In genomic region chr21:42787613-42788012, GRCh38 we compare ENCODE assay signal across 33 cellular contexts.
"Had no signal": no experiment of that assay in that cellular context is flagged by ENCODE, and none has a peak within 500 bp of the region (broad histone marks: within the 10 kb centered on the region; RNA-seq: fewer than 3 reads in every experiment).

No MANE protein-coding gene starts in this region.

- H3K4me3 ChIP-seq: adrenal gland, cardiac muscle cell had no signal

- H3K4me3 Mint-ChIP-seq: activated B cell treated with CpG ODN at 0.5 μM for 24 hours; activated CD4-positive, alpha-beta memory T cell treated with anti-CD3 and anti-CD28 coated beads for 36 hours; activated CD4-positive, alpha-beta T cell treated with anti-CD3 and anti-CD28 coated beads, Interleukin-2, amount 10 ng/mL, durations not matched to agents 24 days and 14 days; activated CD8-positive, alpha-beta T cell treated with anti-CD3 and anti-CD28 coated beads for 36 hours; activated naive CD4-positive, alpha-beta T cell treated with anti-CD3 and anti-CD28 coated beads for 36 hours; activated naive CD8-positive, alpha-beta T cell treated with anti-CD3 and anti-CD28 coated beads for 36 hours; activated T-cell treated with anti-CD3 and anti-CD28 coated beads, Interleukin-2, amount 50 U/mL, for 4 hours; activated T-cell treated with anti-CD3 and anti-CD28 coated beads, Interleukin-2, amount 50 U/mL, for 72 hours; activated T-helper 1 cell treated with anti-CD3 and anti-CD28 coated beads, Interleukin-12 subunit alpha, Interleukin-12 subunit beta, Interleukin-2, Interleukin-4 antibody, amounts not matched to agents 30 ng/mL and 10 ng/mL and 1 ng/mL, durations not matched to agents 14 hours and 24 hours and 36 hours; activated T-helper 17 cell treated with anti-CD3 and anti-CD28 coated beads, Interleukin-2, amount 50 U/mL, for 72 hours; brain; central memory CD8-positive, alpha-beta T cell; T-cell; T-helper 2 cell treated with Interferon-gamma antibody and Interleukin-4, amounts not matched to agents 5 μg/mL and 100 μg/mL, for 36 hours had no signal

- H3K27ac Mint-ChIP-seq: activated B cell treated with CpG ODN at 0.5 μM for 24 hours; activated CD4-positive, alpha-beta memory T cell treated with anti-CD3 and anti-CD28 coated beads for 36 hours; activated CD4-positive, alpha-beta T cell treated with anti-CD3 and anti-CD28 coated beads, Interleukin-2, amount 10 ng/mL, durations not matched to agents 24 days and 14 days; activated CD8-positive, alpha-beta T cell treated with anti-CD3 and anti-CD28 coated beads for 36 hours; activated naive CD4-positive, alpha-beta T cell treated with anti-CD3 and anti-CD28 coated beads for 36 hours; activated naive CD4-positive, alpha-beta T cell treated with anti-CD3 and anti-CD28 coated beads, Interleukin-2, amount 50 U/mL, for 72 hours; activated naive CD8-positive, alpha-beta T cell treated with anti-CD3 and anti-CD28 coated beads for 36 hours; activated T-cell treated with anti-CD3 and anti-CD28 coated beads, Interleukin-2, amount 50 U/mL, for 72 hours; activated T-helper 1 cell treated with anti-CD3 and anti-CD28 coated beads, Interleukin-12 subunit alpha, Interleukin-12 subunit beta, Interleukin-2, Interleukin-4 antibody, amounts not matched to agents 30 ng/mL and 10 ng/mL and 1 ng/mL, durations not matched to agents 14 hours and 24 hours and 36 hours; activated T-helper 17 cell treated with anti-CD3 and anti-CD28 coated beads, Interleukin-2, amount 50 U/mL, for 72 hours; brain; T-helper 2 cell treated with Interferon-gamma antibody and Interleukin-4, amounts not matched to agents 5 μg/mL and 100 μg/mL, for 36 hours had no signal

- H3K36me3 ChIP-seq: adrenal gland, cardiac muscle cell had no signal

- H3K27ac ChIP-seq: adrenal gland, cardiac muscle cell, VCaP had no signal

- H3K9me3 ChIP-seq: adrenal gland had no signal

- H3K9me3 Mint-ChIP-seq: activated B cell treated with CpG ODN at 0.5 μM for 24 hours; activated naive CD4-positive, alpha-beta T cell treated with anti-CD3 and anti-CD28 coated beads for 36 hours; activated naive CD8-positive, alpha-beta T cell treated with anti-CD3 and anti-CD28 coated beads for 36 hours; activated T-cell treated with anti-CD3 and anti-CD28 coated beads, Interleukin-2, amount 50 U/mL, for 4 hours; activated T-cell treated with anti-CD3 and anti-CD28 coated beads, Interleukin-2, amount 50 U/mL, for 72 hours; activated T-helper 17 cell treated with anti-CD3 and anti-CD28 coated beads, Interleukin-2, amount 50 U/mL, for 72 hours; central memory CD8-positive, alpha-beta T cell; T-cell; T-helper 2 cell treated with Interferon-gamma antibody and Interleukin-4, amounts not matched to agents 5 μg/mL and 100 μg/mL, for 36 hours had no signal

- DNase-seq: activated B cell treated with CpG ODN at 0.5 μM for 24 hours; activated CD4-positive, alpha-beta memory T cell treated with anti-CD3 and anti-CD28 coated beads for 36 hours; activated CD4-positive, alpha-beta T cell treated with anti-CD3 and anti-CD28 coated beads for 4 hours; activated CD4-positive, alpha-beta T cell treated with anti-CD3 and anti-CD28 coated beads, Interleukin-2, amount 10 ng/mL, durations not matched to agents 24 days and 14 days; activated CD4-positive, alpha-beta T cell treated with anti-CD3 and anti-CD28 coated beads, Interleukin-2, amount 50 U/mL, for 1 hour; activated CD4-positive, alpha-beta T cell treated with anti-CD3 and anti-CD28 coated beads, Interleukin-2, amount 50 U/mL, for 4 hours; activated CD4-positive, CD25-positive, alpha-beta regulatory T cell treated with anti-CD3 and anti-CD28 coated beads, Interleukin-2, amount 50 U/mL, for 72 hours; activated CD8-positive, alpha-beta memory T cell treated with anti-CD3 and anti-CD28 coated beads, Interleukin-2, amount 50 U/mL, for 4 hours; activated CD8-positive, alpha-beta T cell treated with anti-CD3 and anti-CD28 coated beads for 36 hours; activated effector memory CD4-positive, alpha-beta T cell treated with anti-CD3 and anti-CD28 coated beads, Interleukin-2, amount 50 U/mL, for 16 hours; activated gamma-delta T cell treated with Interleukin-2 at 50 U/mL for 16 hours; activated naive CD4-positive, alpha-beta T cell; activated naive CD4-positive, alpha-beta T cell treated with anti-CD3 and anti-CD28 coated beads for 36 hours; activated naive CD8-positive, alpha-beta T cell treated with anti-CD3 and anti-CD28 coated beads for 36 hours; activated T-cell treated with anti-CD3 and anti-CD28 coated beads for 4 hours; activated T-cell treated with anti-CD3 and anti-CD28 coated beads, Interleukin-2, amount 50 U/mL, for 1 hour; activated T-cell treated with anti-CD3 and anti-CD28 coated beads, Interleukin-2, amount 50 U/mL, for 4 hours; activated T-cell treated with anti-CD3 and anti-CD28 coated beads, Interleukin-2, amount 50 U/mL, for 72 hours; adrenal gland; amniotic stem cell; caudate nucleus; cerebellar nuclear complex; T-cell; T-helper 2 cell; T-helper 9 cell had no signal

- ATAC-seq: activated CD8-positive, alpha-beta T cell treated with anti-CD3 and anti-CD28 coated beads for 36 hours; activated naive CD4-positive, alpha-beta T cell treated with anti-CD3 and anti-CD28 coated beads, Interleukin-2, amount 50 U/mL, for 72 hours; activated T-cell treated with anti-CD3 and anti-CD28 coated beads, Interleukin-2, amount 50 U/mL, for 4 hours; activated T-cell treated with anti-CD3 and anti-CD28 coated beads, Interleukin-2, amount 50 U/mL, for 72 hours; activated T-helper 17 cell treated with anti-CD3 and anti-CD28 coated beads, Interleukin-2, amount 50 U/mL, for 72 hours; T-cell had no signal

- H3K27me3 Mint-ChIP-seq: activated CD4-positive, alpha-beta memory T cell treated with anti-CD3 and anti-CD28 coated beads for 36 hours; activated CD8-positive, alpha-beta T cell treated with anti-CD3 and anti-CD28 coated beads for 36 hours; activated naive CD8-positive, alpha-beta T cell treated with anti-CD3 and anti-CD28 coated beads for 36 hours; activated T-helper 17 cell treated with anti-CD3 and anti-CD28 coated beads, Interleukin-2, amount 50 U/mL, for 72 hours; T-cell had no signal

- H3K36me3 Mint-ChIP-seq: activated CD4-positive, alpha-beta memory T cell treated with anti-CD3 and anti-CD28 coated beads for 36 hours; activated naive CD8-positive, alpha-beta T cell treated with anti-CD3 and anti-CD28 coated beads for 36 hours; brain; T-cell had no signal
